Comparison of ENCODE assay signal across 34 cellular contexts in genomic region chr2:48915227-48915626, GRCh38.
"Had no signal": no experiment of that assay in that cellular context is flagged by ENCODE, and none has a peak within 500 bp of the region (broad histone marks: within the 10 kb centered on the region; RNA-seq: fewer than 3 reads in every experiment).

No MANE protein-coding gene starts in this region.

- H3K4me3 ChIP-seq: adrenal gland, body of pancreas, breast epithelium, K562, MG63, Peyer's patch, SJSA1 had no signal

- H3K4me1 ChIP-seq: adrenal gland, body of pancreas, breast epithelium, Peyer's patch, SJSA1 had no signal

- H3K9me3 ChIP-seq: adrenal gland, body of pancreas, breast epithelium, MG63, Peyer's patch, SJSA1, SK-N-SH had no signal

- H3K36me3 ChIP-seq: adrenal gland, breast epithelium, MG63, Peyer's patch, SJSA1 had no signal

- H3K4me2 ChIP-seq: SK-N-SH had no signal

- H3K27me3 Mint-ChIP-seq: activated CD4-positive, alpha-beta T cell treated with anti-CD3 and anti-CD28 coated beads for 36 hours; activated CD4-positive, alpha-beta T cell treated with anti-CD3 and anti-CD28 coated beads, Interleukin-2, amount 10 ng/mL, durations not matched to agents 7 days and 5 days had no signal

- H3K4me1 Mint-ChIP-seq: activated CD4-positive, alpha-beta T cell treated with anti-CD3 and anti-CD28 coated beads for 36 hours; activated CD4-positive, alpha-beta T cell treated with anti-CD3 and anti-CD28 coated beads, Interleukin-2, amount 10 ng/mL, durations not matched to agents 7 days and 5 days had no signal

- H3K4me3 Mint-ChIP-seq: activated CD4-positive, alpha-beta T cell treated with anti-CD3 and anti-CD28 coated beads for 36 hours; activated CD4-positive, alpha-beta T cell treated with anti-CD3 and anti-CD28 coated beads, Interleukin-2, amount 10 ng/mL, durations not matched to agents 7 days and 5 days; activated naive CD4-positive, alpha-beta T cell treated with anti-CD3 and anti-CD28 coated beads for 36 hours; activated T-cell treated with anti-CD3 and anti-CD28 coated beads, Interleukin-2, amount 50 U/mL, for 4 hours; activated T-helper 1 cell treated with anti-CD3 and anti-CD28 coated beads, Interleukin-12 subunit alpha, Interleukin-12 subunit beta, Interleukin-2, Interleukin-4 antibody, amounts not matched to agents 30 ng/mL and 10 ng/mL and 1 ng/mL, durations not matched to agents 14 hours and 24 hours and 36 hours; T-helper 1 cell treated with Interleukin-12 subunit alpha and Interleukin-12 subunit beta and Interleukin-4 antibody, amounts not matched to agents 30 μg/mL and 1 μg/mL, for 36 hours; T-helper 2 cell treated with Interferon-gamma antibody and Interleukin-4, amounts not matched to agents 5 μg/mL and 100 μg/mL, for 36 hours had no signal

- H3K36me3 Mint-ChIP-seq: activated naive CD4-positive, alpha-beta T cell treated with anti-CD3 and anti-CD28 coated beads, Interleukin-2, amount 50 U/mL, for 72 hours had no signal

- H3K9me3 Mint-ChIP-seq: activated naive CD4-positive, alpha-beta T cell treated with anti-CD3 and anti-CD28 coated beads for 36 hours; activated T-helper 1 cell treated with anti-CD3 and anti-CD28 coated beads, Interleukin-12 subunit alpha, Interleukin-12 subunit beta, Interleukin-2, Interleukin-4 antibody, amounts not matched to agents 30 ng/mL and 10 ng/mL and 1 ng/mL, durations not matched to agents 14 hours and 24 hours and 36 hours; T-helper 2 cell treated with Interferon-gamma antibody and Interleukin-4, amounts not matched to agents 5 μg/mL and 100 μg/mL, for 36 hours had no signal

- ATAC-seq: activated CD4-positive, alpha-beta T cell treated with anti-CD3 and anti-CD28 coated beads for 36 hours; activated CD4-positive, CD25-positive, alpha-beta regulatory T cell treated with anti-CD3 and anti-CD28 coated beads, Interleukin-2, amount 50 U/mL, for 24 hours; activated naive CD4-positive, alpha-beta T cell treated with anti-CD3 and anti-CD28 coated beads, Interleukin-2, amount 50 U/mL, for 72 hours; activated T-cell treated with anti-CD3 and anti-CD28 coated beads, Interleukin-2, amount 50 U/mL, for 4 hours; body of pancreas; K562; PC-3 had no signal

- H3K27ac Mint-ChIP-seq: activated CD4-positive, alpha-beta T cell treated with anti-CD3 and anti-CD28 coated beads for 36 hours; activated CD4-positive, alpha-beta T cell treated with anti-CD3 and anti-CD28 coated beads, Interleukin-2, amount 10 ng/mL, durations not matched to agents 7 days and 5 days; activated naive CD4-positive, alpha-beta T cell treated with anti-CD3 and anti-CD28 coated beads for 36 hours; activated naive CD4-positive, alpha-beta T cell treated with anti-CD3 and anti-CD28 coated beads, Interleukin-2, amount 50 U/mL, for 72 hours; activated T-helper 1 cell treated with anti-CD3 and anti-CD28 coated beads, Interleukin-12 subunit alpha, Interleukin-12 subunit beta, Interleukin-2, Interleukin-4 antibody, amounts not matched to agents 30 ng/mL and 10 ng/mL and 1 ng/mL, durations not matched to agents 14 hours and 24 hours and 36 hours; T-helper 1 cell treated with Interleukin-12 subunit alpha and Interleukin-12 subunit beta and Interleukin-4 antibody, amounts not matched to agents 30 μg/mL and 1 μg/mL, for 36 hours; T-helper 2 cell treated with Interferon-gamma antibody and Interleukin-4, amounts not matched to agents 5 μg/mL and 100 μg/mL, for 36 hours had no signal

- DNase-seq: activated CD4-positive, alpha-beta T cell treated with anti-CD3 and anti-CD28 coated beads for 36 hours; activated CD4-positive, alpha-beta T cell treated with anti-CD3 and anti-CD28 coated beads, Interleukin-2, amount 10 ng/mL, durations not matched to agents 7 days and 5 days; activated CD4-positive, alpha-beta T cell treated with anti-CD3 and anti-CD28 coated beads, Interleukin-2, amount 50 U/mL, for 48 hours; activated CD8-positive, alpha-beta memory T cell treated with anti-CD3 and anti-CD28 coated beads, Interleukin-2, amount 50 U/mL, for 4 hours; activated gamma-delta T cell treated with Interleukin-2 at 50 U/mL for 16 hours; activated naive CD4-positive, alpha-beta T cell treated with anti-CD3 and anti-CD28 coated beads for 36 hours; activated T-cell treated with anti-CD3 and anti-CD28 coated beads for 4 hours; activated T-cell treated with anti-CD3 and anti-CD28 coated beads, Interleukin-2, amount 50 U/mL, for 4 hours; adrenal gland; body of pancreas; central memory CD4-positive, alpha-beta T cell; MG63; NCI-H1092; NCI-H1436 treated with DMSO at 0.1 percent for 48 hours; NCI-H1694 treated with DMSO at 0.1 percent for 48 hours; NCI-H2029; NCI-H2107; NCI-H2171; NCI-H510A; NCI-H526; NCI-H82; PC-3; Peyer's patch; RPMI8226; SHP77 treated with DMSO at 0.1 percent for 48 hours; SK-N-SH had no signal

- H3K27me3 ChIP-seq: adrenal gland, body of pancreas, breast epithelium, MG63, Peyer's patch, SJSA1 had no signal

- H3K9ac ChIP-seq: SK-N-SH had no signal

- H3K27ac ChIP-seq: adrenal gland, body of pancreas, breast epithelium, Peyer's patch, SJSA1 had no signal
